ENCODE assay signal across 9 cellular contexts in genomic region chr3:152557302-152557999, GRCh38.
DNase-seq lines count a peak whose midpoint lies in the region; ATAC-seq and TF ChIP-seq lines count a peak whose summit lies in the region.
"Had no signal": no experiment of that assay in that cellular context is flagged by ENCODE, and none has a peak within 500 bp of the region (broad histone marks: within the 10 kb centered on the region; RNA-seq: fewer than 3 reads in every experiment).

No MANE protein-coding gene starts in this region.

- intact Hi-C loops in Right ventricle myocardium superior (cut with DNase I), result no loop called here

- peak overlapping the region; percentile 16 for H3K27ac Mint-ChIP-seq in activated naive CD4-positive, alpha-beta T cell treated with anti-CD3 and anti-CD28 coated beads, Interleukin-2, amount 50 U/mL, for 24 hours
- no peak overlapping the region for H3K27ac Mint-ChIP-seq in activated naive CD4-positive, alpha-beta T cell treated with anti-CD3 and anti-CD28 coated beads, Interleukin-2, amount 10 ng/mL, durations not matched to agents 7 days and 5 days
- no peak overlapping the region for H3K27ac Mint-ChIP-seq in HFFc6

- no peaks in the 10 kb centered on the region for H3K9me3 ChIP-seq in upper lobe of left lung
- H3K9me3 ChIP-seq: A549 had no signal

- H3K4me1 Mint-ChIP-seq in activated naive CD4-positive, alpha-beta T cell treated with anti-CD3 and anti-CD28 coated beads, Interleukin-2, amount 50 U/mL, for 24 hours, result peaks cover 11% of the 10 kb centered on the region
- H3K4me1 Mint-ChIP-seq in activated naive CD4-positive, alpha-beta T cell treated with anti-CD3 and anti-CD28 coated beads, Interleukin-2, amount 10 ng/mL, durations not matched to agents 7 days and 5 days, result peaks cover 9% of the 10 kb centered on the region
- peaks cover 16% of the 10 kb centered on the region for H3K4me1 Mint-ChIP-seq in HFFc6 (ENCODE audit: low read depth)

- ATAC-seq in HG03066 (IDR thresholded peaks at IDR 0.05; ENCODE audit: low read depth, unreplicated experiment) (peak; percentile 49), Right ventricle myocardium superior (ENCODE audit: poor library complexity) (peak; percentile 44), upper lobe of left lung (ENCODE audit: low FRiP score in 2 of 2) (no peak)

- no peak overlapping the region for H3K4me3 ChIP-seq in upper lobe of left lung
- H3K4me3 ChIP-seq: A549 had no signal

- CTCF ChIA-PET in activated naive CD4-positive, alpha-beta T cell treated with anti-CD3 and anti-CD28 coated beads, Interleukin-2, amount 10 ng/mL, durations not matched to agents 7 days and 5 days (lab: Charles Lee), result no interaction called here

- no peak for TF ChIP-seq POLR2A in upper lobe of left lung (IDR thresholded peaks at IDR 0.05)

- TF ChIP-seq CTCF in upper lobe of left lung (IDR thresholded peaks at IDR 0.05) (no peak), HFFc6 (IDR thresholded peaks at IDR 0.05) (no peak)

- H3K27me3 ChIP-seq in upper lobe of left lung, result no peaks in the 10 kb centered on the region

- no peaks in the 10 kb centered on the region for H3K36me3 ChIP-seq in upper lobe of left lung

- H3K4me1 ChIP-seq in upper lobe of left lung, result peaks cover 0 to 16% (median 6%) of the 10 kb centered on the region in 4 donors

- no peak for TF ChIP-seq EP300 in upper lobe of left lung (IDR thresholded peaks at IDR 0.05)

- 49 to 50% methylated on average over 2 of the region's 2 CpGs for WGBS in upper lobe of left lung, 2 donors

- peak overlapping the region in 3 of 4 donors; percentile 3 to 78 (median 64) for H3K27ac ChIP-seq in upper lobe of left lung

- DNase-seq in activated naive CD4-positive, alpha-beta T cell treated with anti-CD3 and anti-CD28 coated beads, Interleukin-2, amount 10 ng/mL, durations not matched to agents 7 days and 5 days, result no peak
- no peak for DNase-seq in Right ventricle myocardium superior
- DNase-seq in upper lobe of left lung, result no peak
- DNase-seq in stimulated activated CD4-positive, alpha-beta T cell treated with anti-CD3 and anti-CD28 coated beads, Interleukin-15, amount 100 ng/mL, for 24 hours, result no peak
- DNase-seq in D341Med (ENCODE audit: low spot score), result no peak
- no peak for DNase-seq in HFFc6

- no peak overlapping the region for H3K4me3 Mint-ChIP-seq in activated naive CD4-positive, alpha-beta T cell treated with anti-CD3 and anti-CD28 coated beads, Interleukin-2, amount 50 U/mL, for 24 hours
- no peak overlapping the region for H3K4me3 Mint-ChIP-seq in activated naive CD4-positive, alpha-beta T cell treated with anti-CD3 and anti-CD28 coated beads, Interleukin-2, amount 10 ng/mL, durations not matched to agents 7 days and 5 days
- H3K4me3 Mint-ChIP-seq in HFFc6, result no peak overlapping the region

- H3K9me3 Mint-ChIP-seq in activated naive CD4-positive, alpha-beta T cell treated with anti-CD3 and anti-CD28 coated beads, Interleukin-2, amount 50 U/mL, for 24 hours, result no peaks in the 10 kb centered on the region
- peaks cover 8% of the 10 kb centered on the region for H3K9me3 Mint-ChIP-seq in activated naive CD4-positive, alpha-beta T cell treated with anti-CD3 and anti-CD28 coated beads, Interleukin-2, amount 10 ng/mL, durations not matched to agents 7 days and 5 days
- peaks cover 7% of the 10 kb centered on the region; the same call in 1 of the 2 replicates for H3K9me3 Mint-ChIP-seq in HFFc6

- no peaks in the 10 kb centered on the region for H3K36me3 Mint-ChIP-seq in activated naive CD4-positive, alpha-beta T cell treated with anti-CD3 and anti-CD28 coated beads, Interleukin-2, amount 50 U/mL, for 24 hours
- no peaks in the 10 kb centered on the region for H3K36me3 Mint-ChIP-seq in activated naive CD4-positive, alpha-beta T cell treated with anti-CD3 and anti-CD28 coated beads, Interleukin-2, amount 10 ng/mL, durations not matched to agents 7 days and 5 days
- H3K36me3 Mint-ChIP-seq in HFFc6 (ENCODE audit: low read depth), result peaks cover 5% of the 10 kb centered on the region; the same call in 1 of the 2 replicates

- H3K27me3 Mint-ChIP-seq in activated naive CD4-positive, alpha-beta T cell treated with anti-CD3 and anti-CD28 coated beads, Interleukin-2, amount 50 U/mL, for 24 hours, result no peaks in the 10 kb centered on the region
- H3K27me3 Mint-ChIP-seq in activated naive CD4-positive, alpha-beta T cell treated with anti-CD3 and anti-CD28 coated beads, Interleukin-2, amount 10 ng/mL, durations not matched to agents 7 days and 5 days, result peaks cover 7% of the 10 kb centered on the region
- peaks cover 2% of the 10 kb centered on the region for H3K27me3 Mint-ChIP-seq in HFFc6 (ENCODE audit: insufficient read depth)

Comparison
In these comparisons a context has a peak if more than half of its experiments do, and no peak if none do; other contexts are left out.
1. ATAC-seq: peak in HG03066 (single experiment) and Right ventricle myocardium superior (single experiment); none in upper lobe of left lung (0 of 2).